ENCODE assay signal across 1 cellular context in genomic region chr7:75687246-75688088, GRCh38.
TF ChIP-seq lines count a peak whose summit lies in the region.

No MANE protein-coding gene starts in this region.

TF ChIP-seq in H1, 55 proteins besides CTCF, POLR2A, EP300 and RAD21 (continued from another document):
- TF ChIP-seq ATF2 (IDR thresholded peaks at IDR 0.05; ENCODE audit: low read length) (no peak), MAFK (IDR thresholded peaks at IDR 0.05; ENCODE audit: low read depth, low read length) (no peak), ASH2L (IDR thresholded peaks at IDR 0.05; ENCODE audit: low read length) (no peak), RNF2 (IDR thresholded peaks at IDR 0.05; ENCODE audit: borderline replicate concordance, low read depth, low read length, missing control alignments, poor library complexity, severe bottlenecking) (no peak), TAF7 (optimal IDR thresholded peaks at IDR 0.05; ENCODE audit: borderline replicate concordance, low read depth, low read length) (no peak), RXRA (IDR thresholded peaks at IDR 0.05; ENCODE audit: insufficient read depth, low read depth, low read length) (no peak), MAX (IDR thresholded peaks at IDR 0.05) (no peak)
TF ChIP-seq in H1: peak in this region for 0.
